Comparison of ENCODE assay signal across 8 cellular contexts in the genomic region with DNA sequence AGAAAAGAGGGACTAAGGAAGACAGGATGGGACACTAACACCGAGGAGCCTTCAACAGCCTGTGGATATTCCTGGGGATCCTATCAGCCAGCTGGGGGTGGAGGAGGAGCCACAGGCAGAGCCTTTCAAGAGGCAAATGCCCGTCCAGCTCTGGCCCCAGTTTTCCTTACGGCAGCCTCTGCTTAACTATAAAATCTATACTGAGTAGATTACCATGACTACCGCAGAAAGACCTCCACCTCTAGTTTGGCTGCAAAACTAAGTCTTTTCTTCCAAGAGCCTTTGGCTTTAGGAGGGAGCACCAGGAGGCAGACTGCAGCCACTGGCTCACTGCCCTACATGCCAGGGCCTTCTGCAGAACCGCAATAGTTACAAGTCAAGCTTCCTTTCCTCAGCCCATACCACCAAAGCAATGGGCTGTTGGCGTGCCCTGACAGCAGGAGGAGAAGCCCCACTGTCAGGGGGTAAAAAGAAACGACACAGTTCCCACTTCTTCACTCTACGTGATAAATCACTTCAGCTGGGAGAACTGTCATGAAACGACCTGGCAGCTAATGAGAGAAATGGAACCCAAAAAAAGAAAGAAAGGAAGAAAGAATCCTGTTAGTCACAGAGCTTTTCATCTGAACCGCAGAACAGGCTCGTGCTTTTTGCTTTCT. TPM values are rescaled to one million over a fixed set of nuclear protein-coding genes. Genes with fewer than 3 reads are reported as not detected.
DNase-seq lines count a peak whose midpoint lies in the region; ATAC-seq and TF ChIP-seq lines count a peak whose summit lies in the region.

No MANE protein-coding gene starts in this region.

- peaks cover 31% of the 10 kb centered on the region for H3K4me1 Mint-ChIP-seq in neural crest cell

- no TSS peak for BruUV-seq in PC-3 (replicated peaks; lab: Mats Ljungman, UMichigan)

- no peak overlapping the region for H3K27ac Mint-ChIP-seq in neural crest cell (ENCODE audit: unreplicated experiment)

- no peaks in the 10 kb centered on the region for H3K9me2 ChIP-seq in PC-3 (replicated peaks; ENCODE audit: low read length)

- H4K20me1 ChIP-seq in PC-3 (ENCODE audit: low read length), result no peaks in the 10 kb centered on the region

- CTCF ChIA-PET in PC-3 (lab: Charles Lee), result no interaction called here

- ATAC-seq in PC-3 (no peak), GM21717 (IDR thresholded peaks at IDR 0.05; ENCODE audit: unreplicated experiment) (no peak), GM19463 (IDR thresholded peaks at IDR 0.05; ENCODE audit: unreplicated experiment) (no peak)

- no peaks in the 10 kb centered on the region for H3F3A ChIP-seq in PC-3 (ENCODE audit: low read length, unreplicated experiment)

- H3K4me3 Mint-ChIP-seq in neural crest cell, result peak overlapping the region; percentile 25

- no peaks in the 10 kb centered on the region for H3K36me3 ChIP-seq in PC-3 (ENCODE audit: low read depth, low read length)

- H3K9ac ChIP-seq in PC-3 (ENCODE audit: low read length), result peak overlapping the region; percentile 65

- H2AFZ ChIP-seq in PC-3 (ENCODE audit: low read length), result peak overlapping the region; percentile 10; the same call in 1 of the 2 replicates

- POLR2A ChIA-PET in PC-3 (lab: Charles Lee; ENCODE audit: unreplicated experiment), result interaction anchor here (0.6 to 0.9 kb wide), 3 partner anchors 16 to 207 kb away, joined by 3 to 26 read pairs (median 10); a partner anchor contains a TSS

- H3K27ac ChIP-seq in PC-3 (ENCODE audit: low read length), result peak overlapping the region; percentile 90

- DNase-seq in EH (ENCODE audit: low read depth) (peak; percentile 78), PC-3 (no peak), epithelial cell of esophagus (ENCODE audit: low read depth) (peak; percentile 34), neural crest cell (ENCODE audit: low read depth, low spot score) (peak; percentile 2), GM10266 (ENCODE audit: extremely low spot score) (no peak)
- DNase-seq in stimulated activated naive CD4-positive, alpha-beta T cell (lab: John Stamatoyannopoulos, UW), result no peak

- peaks cover 3% of the 10 kb centered on the region for H3K27me3 Mint-ChIP-seq in neural crest cell (ENCODE audit: low read depth)

- no peaks in the 10 kb centered on the region for H3K27me3 ChIP-seq in PC-3 (ENCODE audit: low read length)

- H3K36me3 Mint-ChIP-seq in neural crest cell (ENCODE audit: low read depth), result no peaks in the 10 kb centered on the region

- TF ChIP-seq CTCF in PC-3 (conservative IDR thresholded peaks at IDR 0.05; ENCODE audit: low read depth, low read length), result no peak
- TF ChIP-seq CTCF in epithelial cell of esophagus (IDR thresholded peaks at IDR 0.05; ENCODE audit: insufficient read depth, low read depth, low read length, missing control alignments), result no peak
- TF ChIP-seq CTCF in neural crest cell (conservative IDR thresholded peaks at IDR 0.05), result no peak
- no peak for TF ChIP-seq CTCF in GM10266 (IDR thresholded peaks at IDR 0.05; ENCODE audit: control insufficient read depth, insufficient read depth, low read depth, missing control alignments)

- H3K79me2 ChIP-seq in PC-3 (ENCODE audit: low read length), result no peaks in the 10 kb centered on the region

- H3K4me3 ChIP-seq in PC-3 (ENCODE audit: low read length) (no peak overlapping the region), epithelial cell of esophagus (ENCODE audit: low read length) (no peak overlapping the region)

- H3K4me1 ChIP-seq in PC-3 (ENCODE audit: insufficient read depth, low read length), result peaks cover 34% of the 10 kb centered on the region

- no peaks in the 10 kb centered on the region for H3K9me3 ChIP-seq in PC-3 (ENCODE audit: low read length)

- no peaks in the 10 kb centered on the region for H3K9me3 Mint-ChIP-seq in neural crest cell

- H3K4me2 ChIP-seq in PC-3 (ENCODE audit: low read length), result peak overlapping the region; percentile 72

- intact Hi-C loops in PC-3 (cut with micrococcal nuclease), result no loop called here

RNA-seq across cellular contexts. Expression of a gene that starts 25.1 kb away (rescaled TPM):
- total RNA-seq in PC-3 (2014; rRNA removed), result 34.8 and 43.5 TPM in 2 replicates
- total RNA-seq in neural crest cell, result 91.7 and 115 TPM in 2 replicates

Comparison
In these comparisons a context has a peak if more than half of its experiments do, and no peak if none do; other contexts are left out.
1. DNase-seq: peak in EH (single experiment), epithelial cell of esophagus (single experiment) and neural crest cell (single experiment); none in PC-3 (single experiment), GM10266 (single experiment) and stimulated activated naive CD4-positive, alpha-beta T cell (0 of 6).